Comparison of ENCODE assay signal across 1 cellular context in the genomic region with DNA sequence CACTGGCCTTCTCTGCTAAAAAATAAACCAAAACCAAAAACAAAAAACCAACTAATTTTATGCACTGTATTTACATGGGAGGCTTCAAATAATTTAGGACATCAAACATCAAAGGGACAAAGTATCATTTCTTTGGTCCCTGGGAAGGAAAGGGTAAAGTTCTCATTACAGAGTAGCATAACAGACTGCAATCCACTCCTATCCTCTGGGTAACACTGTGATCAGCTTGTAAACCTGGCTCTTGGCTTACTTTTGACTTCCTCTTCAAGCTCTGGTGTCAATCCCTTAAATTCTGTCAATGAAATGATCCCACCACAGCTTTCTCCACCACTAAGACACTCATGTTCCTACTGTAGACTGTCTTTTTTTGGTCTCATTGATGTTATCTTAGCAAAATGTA.
TF ChIP-seq lines count a peak whose summit lies in the region.

No MANE protein-coding gene starts in this region.

TF ChIP-seq in GM23338, 12 proteins besides CTCF, POLR2A, EP300 and RAD21 (continued from another document):
- TF ChIP-seq, protein P1, sequence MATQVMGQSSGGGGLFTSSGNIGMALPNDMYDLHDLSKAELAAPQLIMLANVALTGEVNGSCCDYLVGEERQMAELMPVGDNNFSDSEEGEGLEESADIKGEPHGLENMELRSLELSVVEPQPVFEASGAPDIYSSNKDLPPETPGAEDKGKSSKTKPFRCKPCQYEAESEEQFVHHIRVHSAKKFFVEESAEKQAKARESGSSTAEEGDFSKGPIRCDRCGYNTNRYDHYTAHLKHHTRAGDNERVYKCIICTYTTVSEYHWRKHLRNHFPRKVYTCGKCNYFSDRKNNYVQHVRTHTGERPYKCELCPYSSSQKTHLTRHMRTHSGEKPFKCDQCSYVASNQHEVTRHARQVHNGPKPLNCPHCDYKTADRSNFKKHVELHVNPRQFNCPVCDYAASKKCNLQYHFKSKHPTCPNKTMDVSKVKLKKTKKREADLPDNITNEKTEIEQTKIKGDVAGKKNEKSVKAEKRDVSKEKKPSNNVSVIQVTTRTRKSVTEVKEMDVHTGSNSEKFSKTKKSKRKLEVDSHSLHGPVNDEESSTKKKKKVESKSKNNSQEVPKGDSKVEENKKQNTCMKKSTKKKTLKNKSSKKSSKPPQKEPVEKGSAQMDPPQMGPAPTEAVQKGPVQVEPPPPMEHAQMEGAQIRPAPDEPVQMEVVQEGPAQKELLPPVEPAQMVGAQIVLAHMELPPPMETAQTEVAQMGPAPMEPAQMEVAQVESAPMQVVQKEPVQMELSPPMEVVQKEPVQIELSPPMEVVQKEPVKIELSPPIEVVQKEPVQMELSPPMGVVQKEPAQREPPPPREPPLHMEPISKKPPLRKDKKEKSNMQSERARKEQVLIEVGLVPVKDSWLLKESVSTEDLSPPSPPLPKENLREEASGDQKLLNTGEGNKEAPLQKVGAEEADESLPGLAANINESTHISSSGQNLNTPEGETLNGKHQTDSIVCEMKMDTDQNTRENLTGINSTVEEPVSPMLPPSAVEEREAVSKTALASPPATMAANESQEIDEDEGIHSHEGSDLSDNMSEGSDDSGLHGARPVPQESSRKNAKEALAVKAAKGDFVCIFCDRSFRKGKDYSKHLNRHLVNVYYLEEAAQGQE (IDR thresholded peaks at IDR 0.05; ENCODE audit: unreplicated experiment), result no peak
- TF ChIP-seq, protein P2, sequence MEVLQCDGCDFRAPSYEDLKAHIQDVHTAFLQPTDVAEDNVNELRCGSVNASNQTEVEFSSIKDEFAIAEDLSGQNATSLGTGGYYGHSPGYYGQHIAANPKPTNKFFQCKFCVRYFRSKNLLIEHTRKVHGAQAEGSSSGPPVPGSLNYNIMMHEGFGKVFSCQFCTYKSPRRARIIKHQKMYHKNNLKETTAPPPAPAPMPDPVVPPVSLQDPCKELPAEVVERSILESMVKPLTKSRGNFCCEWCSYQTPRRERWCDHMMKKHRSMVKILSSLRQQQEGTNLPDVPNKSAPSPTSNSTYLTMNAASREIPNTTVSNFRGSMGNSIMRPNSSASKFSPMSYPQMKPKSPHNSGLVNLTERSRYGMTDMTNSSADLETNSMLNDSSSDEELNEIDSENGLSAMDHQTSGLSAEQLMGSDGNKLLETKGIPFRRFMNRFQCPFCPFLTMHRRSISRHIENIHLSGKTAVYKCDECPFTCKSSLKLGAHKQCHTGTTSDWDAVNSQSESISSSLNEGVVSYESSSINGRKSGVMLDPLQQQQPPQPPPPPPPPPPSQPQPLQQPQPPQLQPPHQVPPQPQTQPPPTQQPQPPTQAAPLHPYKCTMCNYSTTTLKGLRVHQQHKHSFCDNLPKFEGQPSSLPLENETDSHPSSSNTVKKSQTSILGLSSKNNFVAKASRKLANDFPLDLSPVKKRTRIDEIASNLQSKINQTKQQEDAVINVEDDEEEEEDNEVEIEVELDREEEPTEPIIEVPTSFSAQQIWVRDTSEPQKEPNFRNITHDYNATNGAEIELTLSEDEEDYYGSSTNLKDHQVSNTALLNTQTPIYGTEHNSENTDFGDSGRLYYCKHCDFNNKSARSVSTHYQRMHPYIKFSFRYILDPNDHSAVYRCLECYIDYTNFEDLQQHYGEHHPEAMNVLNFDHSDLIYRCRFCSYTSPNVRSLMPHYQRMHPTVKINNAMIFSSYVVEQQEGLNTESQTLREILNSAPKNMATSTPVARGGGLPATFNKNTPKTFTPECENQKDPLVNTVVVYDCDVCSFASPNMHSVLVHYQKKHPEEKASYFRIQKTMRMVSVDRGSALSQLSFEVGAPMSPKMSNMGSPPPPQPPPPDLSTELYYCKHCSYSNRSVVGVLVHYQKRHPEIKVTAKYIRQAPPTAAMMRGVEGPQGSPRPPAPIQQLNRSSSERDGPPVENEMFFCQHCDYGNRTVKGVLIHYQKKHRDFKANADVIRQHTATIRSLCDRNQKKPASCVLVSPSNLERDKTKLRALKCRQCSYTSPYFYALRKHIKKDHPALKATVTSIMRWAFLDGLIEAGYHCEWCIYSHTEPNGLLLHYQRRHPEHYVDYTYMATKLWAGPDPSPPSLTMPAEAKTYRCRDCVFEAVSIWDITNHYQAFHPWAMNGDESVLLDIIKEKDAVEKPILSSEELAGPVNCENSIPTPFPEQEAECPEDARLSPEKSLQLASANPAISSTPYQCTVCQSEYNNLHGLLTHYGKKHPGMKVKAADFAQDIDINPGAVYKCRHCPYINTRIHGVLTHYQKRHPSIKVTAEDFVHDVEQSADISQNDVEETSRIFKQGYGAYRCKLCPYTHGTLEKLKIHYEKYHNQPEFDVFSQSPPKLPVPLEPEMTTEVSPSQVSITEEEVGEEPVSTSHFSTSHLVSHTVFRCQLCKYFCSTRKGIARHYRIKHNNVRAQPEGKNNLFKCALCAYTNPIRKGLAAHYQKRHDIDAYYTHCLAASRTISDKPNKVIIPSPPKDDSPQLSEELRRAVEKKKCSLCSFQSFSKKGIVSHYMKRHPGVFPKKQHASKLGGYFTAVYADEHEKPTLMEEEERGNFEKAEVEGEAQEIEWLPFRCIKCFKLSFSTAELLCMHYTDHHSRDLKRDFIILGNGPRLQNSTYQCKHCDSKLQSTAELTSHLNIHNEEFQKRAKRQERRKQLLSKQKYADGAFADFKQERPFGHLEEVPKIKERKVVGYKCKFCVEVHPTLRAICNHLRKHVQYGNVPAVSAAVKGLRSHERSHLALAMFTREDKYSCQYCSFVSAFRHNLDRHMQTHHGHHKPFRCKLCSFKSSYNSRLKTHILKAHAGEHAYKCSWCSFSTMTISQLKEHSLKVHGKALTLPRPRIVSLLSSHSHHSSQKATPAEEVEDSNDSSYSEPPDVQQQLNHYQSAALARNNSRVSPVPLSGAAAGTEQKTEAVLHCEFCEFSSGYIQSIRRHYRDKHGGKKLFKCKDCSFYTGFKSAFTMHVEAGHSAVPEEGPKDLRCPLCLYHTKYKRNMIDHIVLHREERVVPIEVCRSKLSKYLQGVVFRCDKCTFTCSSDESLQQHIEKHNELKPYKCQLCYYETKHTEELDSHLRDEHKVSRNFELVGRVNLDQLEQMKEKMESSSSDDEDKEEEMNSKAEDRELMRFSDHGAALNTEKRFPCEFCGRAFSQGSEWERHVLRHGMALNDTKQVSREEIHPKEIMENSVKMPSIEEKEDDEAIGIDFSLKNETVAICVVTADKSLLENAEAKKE (CRISPR knock-in tag; IDR thresholded peaks at IDR 0.05), result no peak
- TF ChIP-seq JUNB (IDR thresholded peaks at IDR 0.05; ENCODE audit: unreplicated experiment) (no peak), ZNF114 (CRISPR knock-in tag; IDR thresholded peaks at IDR 0.05) (no peak), EZH2phosphoT487 (IDR thresholded peaks at IDR 0.05; ENCODE audit: unreplicated experiment) (no peak), NANOG (IDR thresholded peaks at IDR 0.05; ENCODE audit: borderline replicate concordance) (no peak), CREB1 (CRISPR knock-in tag; IDR thresholded peaks at IDR 0.05; ENCODE audit: low read depth) (no peak), STAT1 (IDR thresholded peaks at IDR 0.05; ENCODE audit: unreplicated experiment) (no peak)
